ENCODE assay signal across 17 cellular contexts in genomic region chr19:46721269-46722003, GRCh38. TPM values are rescaled to one million over a fixed set of nuclear protein-coding genes. Genes with fewer than 3 reads are reported as not detected.
DNase-seq lines count a peak whose midpoint lies in the region; ATAC-seq, FAIRE-seq and TF ChIP-seq lines count a peak whose summit lies in the region.
"Had no signal": no experiment of that assay in that cellular context is flagged by ENCODE, and none has a peak within 500 bp of the region (broad histone marks: within the 10 kb centered on the region; RNA-seq: fewer than 3 reads in every experiment).

No MANE protein-coding gene starts in this region.

- peak overlapping the region; percentile 99 for H3K4me2 ChIP-seq in BLaER1
- H3K4me2 ChIP-seq in astrocyte (ENCODE audit: low read length) = no peak overlapping the region

- WGBS in small intestine, 3 donors = 77 to 81% (median 78%) methylated on average over 15 to 16 of the region's 16 CpGs

- H3K4me3 Mint-ChIP-seq in astrocyte (ENCODE audit: unreplicated experiment) (peak overlapping the region; percentile 34), natural killer cell (peak overlapping the region; percentile 82)

- H3K9me3 ChIP-seq in BLaER1 (no peaks in the 10 kb centered on the region), astrocyte (ENCODE audit: insufficient read depth, low read depth, low read length) (no peaks in the 10 kb centered on the region), small intestine (ENCODE audit: control insufficient read depth, low read depth) (no peaks in the 10 kb centered on the region)
- H3K9me3 ChIP-seq: prostate gland had no signal

- ATAC-seq in natural killer cell (no peak), HG02981 (IDR thresholded peaks at IDR 0.05; ENCODE audit: unreplicated experiment) (no peak), HG03469 (IDR thresholded peaks at IDR 0.05; ENCODE audit: unreplicated experiment) (no peak)

- H3K4me1 ChIP-seq in BLaER1 = peaks cover 93% of the 10 kb centered on the region
- H3K4me1 ChIP-seq in astrocyte (ENCODE audit: insufficient read depth, low read length) = peaks cover 15% of the 10 kb centered on the region
- H3K4me1 ChIP-seq in small intestine (ENCODE audit: control insufficient read depth in 2 of 2, insufficient read depth in 1 of 2, low read depth in 1 of 2, low read length in 1 of 2) = peaks cover 0 to 3% of the 10 kb centered on the region in 2 donors
- H3K4me1 ChIP-seq: prostate gland had no signal

- no peak overlapping the region for H3K27ac Mint-ChIP-seq in astrocyte (ENCODE audit: unreplicated experiment)
- no peak overlapping the region for H3K27ac Mint-ChIP-seq in natural killer cell

- H3K36me3 Mint-ChIP-seq in astrocyte (ENCODE audit: low read depth, unreplicated experiment) = peaks cover 12% of the 10 kb centered on the region
- no peaks in the 10 kb centered on the region for H3K36me3 Mint-ChIP-seq in natural killer cell

- H3K27ac ChIP-seq in BLaER1 = peak overlapping the region; percentile 94
- no peak overlapping the region for H3K27ac ChIP-seq in astrocyte (ENCODE audit: low read depth, low read length)
- no peak overlapping the region for H3K27ac ChIP-seq in small intestine (ENCODE audit: low read depth in 1 of 2, low read length in 1 of 2)

- peaks cover 17% of the 10 kb centered on the region for H3K79me2 ChIP-seq in astrocyte (ENCODE audit: insufficient read depth, low read length)

- peaks cover 65% of the 10 kb centered on the region for H4K20me1 ChIP-seq in BLaER1
- peaks cover 41% of the 10 kb centered on the region for H4K20me1 ChIP-seq in astrocyte (ENCODE audit: insufficient read depth, low read length)

- DNase-seq in H7 = peak; percentile 93
- DNase-seq in astrocyte (ENCODE audit: low read depth) = no peak
- DNase-seq in natural killer cell = no peak
- DNase-seq in pons (ENCODE audit: low spot score) = no peak
- no peak for DNase-seq in small intestine
- DNase-seq: activated T-cell treated with anti-CD3 and anti-CD28 coated beads, Interleukin-2, amount 50 U/mL, for 1 hour; NCI-H1105 treated with DMSO at 0.1 percent for 48 hours; NCI-H524 treated with DMSO at 0.1 percent for 48 hours; SIG-M5; stimulated activated CD4-positive, alpha-beta T cell treated with anti-CD3 and anti-CD28 coated beads, Interleukin-2, amount 100 ng/mL, for 24 hours; stimulated activated naive CD4-positive, alpha-beta T cell had no signal

- H3K27me3 Mint-ChIP-seq in astrocyte (ENCODE audit: low read depth, unreplicated experiment) (no peaks in the 10 kb centered on the region), natural killer cell (ENCODE audit: low read depth in 2 of 2) (no peaks in the 10 kb centered on the region)

- H3K9ac ChIP-seq in BLaER1 = peak overlapping the region; percentile 79
- H3K9ac ChIP-seq in astrocyte (ENCODE audit: low read length) = no peak overlapping the region

- H3K27me3 ChIP-seq in BLaER1 = no peaks in the 10 kb centered on the region
- no peaks in the 10 kb centered on the region for H3K27me3 ChIP-seq in H7 (ENCODE audit: control insufficient read depth, insufficient read depth, low read length)
- H3K27me3 ChIP-seq in astrocyte (ENCODE audit: insufficient read depth, low read length) = no peaks in the 10 kb centered on the region
- no peaks in the 10 kb centered on the region for H3K27me3 ChIP-seq in small intestine (ENCODE audit: control insufficient read depth in 2 of 2, insufficient read depth in 2 of 2, low read length in 2 of 2)

- FAIRE-seq in astrocyte (lab: Jason Lieb, UNC) = no peak
- no peak for FAIRE-seq in small intestine (lab: Jason Lieb, UNC)
- FAIRE-seq: endometrium, GM18507 had no signal

- H3K4me1 Mint-ChIP-seq in astrocyte (ENCODE audit: low read depth, unreplicated experiment) (peaks cover 5% of the 10 kb centered on the region), natural killer cell (peaks cover 45 to 74% of the 10 kb centered on the region in 2 donors)

- TF ChIP-seq CTCF in astrocyte (IDR thresholded peaks at IDR 0.05; ENCODE audit: insufficient read depth, low read depth, low read length) = no peak
- no peak for TF ChIP-seq CTCF in natural killer cell (IDR thresholded peaks at IDR 0.05)

- H3K36me3 ChIP-seq in BLaER1 (peaks cover 62% of the 10 kb centered on the region), H7 (replicated peaks; ENCODE audit: control insufficient read depth, insufficient read depth, low read length) (peaks cover 44% of the 10 kb centered on the region), astrocyte (ENCODE audit: insufficient read depth, low read length) (peaks cover 18% of the 10 kb centered on the region), small intestine (ENCODE audit: control insufficient read depth in 2 of 2, insufficient read depth in 2 of 2, low read length in 2 of 2) (peaks cover 16 to 26% of the 10 kb centered on the region in 2 donors)

- H3K9me3 Mint-ChIP-seq in astrocyte (ENCODE audit: unreplicated experiment) = no peaks in the 10 kb centered on the region
- H3K9me3 Mint-ChIP-seq in natural killer cell = no peaks in the 10 kb centered on the region

- H2AFZ ChIP-seq in astrocyte (ENCODE audit: low read depth, low read length) = no peak overlapping the region

- intact Hi-C loops in natural killer cell (cut with micrococcal nuclease) = no loop called here

- peak overlapping the region; percentile 48 for H3K4me3 ChIP-seq in BLaER1
- H3K4me3 ChIP-seq in H7 (ENCODE audit: insufficient read depth, low read depth, low read length) = no peak overlapping the region
- no peak overlapping the region for H3K4me3 ChIP-seq in astrocyte (ENCODE audit: insufficient read depth, low read depth, low read length)
- H3K4me3 ChIP-seq in small intestine (ENCODE audit: low read depth in 1 of 2, low read length in 2 of 2) = no peak overlapping the region
- H3K4me3 ChIP-seq: prostate gland had no signal

RNA-seq across cellular contexts. Expression of gene PRKD2, which starts 4.5 kb away (rescaled TPM):
- total RNA-seq in H7 (2014; rRNA removed; shearing (Covaris generic)) = 29.4 and 29.5 TPM in 2 replicates
- 45.8 and 54.6 TPM in 2 replicates for total RNA-seq in astrocyte
- total RNA-seq in natural killer cell = 100 to 1,000 TPM; 179 to 216 (median 203) TPM
- polyA plus RNA-seq in small intestine = 10 to 100 TPM; 30.7 to 87.4 (median 71.9) TPM

RNA-seq across cellular contexts. Expression of gene FKRP, which starts 24.4 kb away (rescaled TPM):
- 15.8 and 22.4 TPM in 2 replicates for total RNA-seq in H7 (2014; rRNA removed; shearing (Covaris generic))
- total RNA-seq in astrocyte = 25.1 and 28.1 TPM in 2 replicates
- 10 to 100 TPM; 19.1 to 23.3 (median 19.8) TPM for total RNA-seq in natural killer cell
- 1 to 10 TPM; 7.0 to 9.3 (median 8.3) TPM for polyA plus RNA-seq in small intestine

RNA-seq across cellular contexts. Expression of gene STRN4, which starts 24.8 kb away (rescaled TPM):
- 169 and 188 TPM in 2 replicates for total RNA-seq in H7 (2014; rRNA removed; shearing (Covaris generic))
- 75.0 and 80.8 TPM in 2 replicates for total RNA-seq in astrocyte
- total RNA-seq in natural killer cell = 100 to 1,000 TPM; 125 to 152 (median 125) TPM
- polyA plus RNA-seq in small intestine = 10 to 100 TPM; 44.6 to 51.6 (median 50.5) TPM
